9 cellular contexts compared by ENCODE assay signal in the genomic region with DNA sequence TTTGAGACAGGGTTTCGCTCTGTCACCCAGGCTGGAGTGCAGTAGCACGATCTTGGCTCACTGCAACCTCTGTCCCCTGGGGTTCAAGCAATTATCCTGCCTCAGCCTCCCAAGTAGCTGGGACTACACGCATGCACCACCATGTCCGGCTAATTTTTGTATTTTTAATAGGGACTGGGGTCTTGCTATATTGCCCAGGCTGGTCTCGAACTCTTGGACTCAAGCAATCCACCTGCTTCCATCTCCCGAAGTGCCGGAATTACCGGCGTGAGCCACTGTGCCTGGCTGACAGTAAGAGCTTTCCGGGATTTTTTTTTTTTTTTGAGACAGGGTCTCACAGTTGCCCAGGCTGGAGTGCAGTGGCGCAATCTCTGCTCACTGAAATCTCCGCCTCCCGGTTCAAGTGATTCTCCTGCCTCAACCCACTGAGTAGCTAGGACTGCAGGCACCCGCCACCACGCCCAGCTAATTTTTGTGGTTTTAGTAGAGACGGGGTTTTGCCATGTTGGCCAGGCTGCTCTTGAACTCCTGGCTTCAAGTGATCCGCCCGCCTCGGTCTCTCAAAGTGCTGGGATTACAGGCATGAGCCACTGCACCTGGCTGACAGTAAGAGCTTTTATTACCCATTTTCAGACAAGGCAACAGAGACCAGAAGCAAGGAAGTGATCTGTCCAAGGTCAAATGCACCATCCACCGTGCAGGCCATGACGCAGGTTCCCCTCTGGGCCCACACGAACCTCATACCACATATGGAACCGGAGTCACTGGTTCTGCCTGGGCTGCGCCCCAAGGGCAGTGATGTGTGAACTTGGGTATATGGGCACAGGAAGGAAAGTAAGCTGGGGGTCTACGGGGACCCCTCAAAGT. TPM values are rescaled to one million over a fixed set of nuclear protein-coding genes. Genes with fewer than 3 reads are reported as not detected.
DNase-seq lines count a peak whose midpoint lies in the region; ATAC-seq and TF ChIP-seq lines count a peak whose summit lies in the region.
"Had no signal": no experiment of that assay in that cellular context is flagged by ENCODE, and none has a peak within 500 bp of the region (broad histone marks: within the 10 kb centered on the region; RNA-seq: fewer than 3 reads in every experiment).

No MANE protein-coding gene starts in this region.

- intact Hi-C loops in esophagus squamous epithelium (cut with DNase I), result no loop called here

- DNase-seq in activated naive CD4-positive, alpha-beta T cell treated with Interleukin-2 at 50 U/mL for 16 hours, result peak; percentile 22
- DNase-seq in activated naive CD4-positive, alpha-beta T cell (lab: John Stamatoyannopoulos, UW), result no peak
- peak; percentile 34 for DNase-seq in SW480 (ENCODE audit: low spot score)
- no peak for DNase-seq in esophagus squamous epithelium (lab: John Stamatoyannopoulos, UW)
- DNase-seq in suprapubic skin (ENCODE audit: low spot score in 2 of 2), result no peak
- no peak for DNase-seq in EL
- DNase-seq: PC-9 had no signal

- H3K27ac ChIP-seq in esophagus squamous epithelium, result peak overlapping the region; percentile 74 to 93 (median 84)
- H3K27ac ChIP-seq in suprapubic skin, result peak overlapping the region; percentile 72
- H3K27ac ChIP-seq: PC-9 had no signal

- no peaks in the 10 kb centered on the region for H3K27me3 ChIP-seq in esophagus squamous epithelium
- H3K27me3 ChIP-seq in suprapubic skin, result no peaks in the 10 kb centered on the region

- 77 to 81% methylated on average over 15 to 25 of the region's 25 CpGs for WGBS in esophagus squamous epithelium, 2 donors
- 89% methylated on average over 20 of the region's 25 CpGs for WGBS in suprapubic skin

- H3K9me3 ChIP-seq in esophagus squamous epithelium, result no peaks in the 10 kb centered on the region
- no peaks in the 10 kb centered on the region for H3K9me3 ChIP-seq in suprapubic skin

- H3K4me3 ChIP-seq in esophagus squamous epithelium (no peak overlapping the region), suprapubic skin (no peak overlapping the region)
- H3K4me3 ChIP-seq: PC-9 had no signal

- H3K36me3 ChIP-seq in esophagus squamous epithelium, result peaks cover 0 to 65% (median 5%) of the 10 kb centered on the region in 3 donors
- H3K36me3 ChIP-seq in suprapubic skin, result peaks cover 4% of the 10 kb centered on the region

- TF ChIP-seq POLR2A in esophagus squamous epithelium (IDR thresholded peaks at IDR 0.05) (no peak), suprapubic skin (IDR thresholded peaks at IDR 0.05) (no peak)

- no peak for TF ChIP-seq EP300 in suprapubic skin (IDR thresholded peaks at IDR 0.05)

- TF ChIP-seq CTCF in esophagus squamous epithelium (IDR thresholded peaks at IDR 0.05) (no peak), suprapubic skin (IDR thresholded peaks at IDR 0.05) (no peak)

- H3K4me1 ChIP-seq in esophagus squamous epithelium, result peaks cover 11 to 43% (median 18%) of the 10 kb centered on the region in 3 donors
- peaks cover 24% of the 10 kb centered on the region for H3K4me1 ChIP-seq in suprapubic skin

- ATAC-seq in HG02938 (IDR thresholded peaks at IDR 0.05; ENCODE audit: unreplicated experiment) (no peak), GM21528 (IDR thresholded peaks at IDR 0.05; ENCODE audit: low FRiP score, unreplicated experiment) (no peak)

RNA-seq across cellular contexts. Expression of a gene that starts 21.0 kb away (rescaled TPM):
- total RNA-seq in esophagus squamous epithelium (1 to 10 TPM; 1.8 to 7.5 (median 3.9) TPM), suprapubic skin (10 to 100 TPM in 2 of 4 donors, 1 to 10 TPM in 2; 6.8 to 13.2 (median 10.1) TPM)

RNA-seq across cellular contexts. Expression of a gene that starts 32.8 kb away (rescaled TPM):
- 10 to 100 TPM; 14.7 to 23.1 (median 19.5) TPM for total RNA-seq in esophagus squamous epithelium
- 10 to 100 TPM; 38.3 to 52.3 (median 46.2) TPM for total RNA-seq in suprapubic skin

RNA-seq across cellular contexts. Expression of a gene that starts 42.8 kb away (rescaled TPM):
- total RNA-seq in esophagus squamous epithelium (not detected), suprapubic skin (not detected)
- total RNA-seq: PC-9 had no signal

RNA-seq across cellular contexts. Expression of a gene that starts 46.5 kb away (rescaled TPM):
- total RNA-seq in esophagus squamous epithelium (1 to 10 TPM in 3 of 4 donors, under 1 TPM in 1; 0.83 to 4.9 (median 2.1) TPM), suprapubic skin (1 to 10 TPM in 3 of 4 donors, under 1 TPM in 1; 0.76 to 2.5 (median 1.5) TPM)

RNA-seq across cellular contexts. Expression of a gene that starts 46.9 kb away (rescaled TPM):
- total RNA-seq in esophagus squamous epithelium (1 to 10 TPM; 2.3 to 8.0 (median 3.3) TPM), suprapubic skin (10 to 100 TPM in 1 of 4 donors, 1 to 10 TPM in 3; 2.3 to 10.6 (median 5.7) TPM)

Comparison
In these comparisons a context has a peak if more than half of its experiments do, and no peak if none do; other contexts are left out.
1. DNase-seq: peak in activated naive CD4-positive, alpha-beta T cell treated with Interleukin-2 at 50 U/mL for 16 hours (single experiment) and SW480 (single experiment); none in activated naive CD4-positive, alpha-beta T cell (0 of 4), esophagus squamous epithelium (single experiment), suprapubic skin (0 of 2) and EL (single experiment).